21 cellular contexts compared by ENCODE assay signal in genomic region chr16:57012353-57012752, GRCh38. TPM values are rescaled to one million over a fixed set of nuclear protein-coding genes. Genes with fewer than 3 reads are reported as not detected.
DNase-seq lines count a peak whose midpoint lies in the region; ATAC-seq and TF ChIP-seq lines count a peak whose summit lies in the region.
"Had no signal": no experiment of that assay in that cellular context is flagged by ENCODE, and none has a peak within 500 bp of the region (broad histone marks: within the 10 kb centered on the region; RNA-seq: fewer than 3 reads in every experiment).

No MANE protein-coding gene starts in this region.

- TF ChIP-seq CTCF in foreskin fibroblast (IDR thresholded peaks at IDR 0.05; ENCODE audit: low read depth, low read length), result no peak

- no peaks in the 10 kb centered on the region for H3K36me3 ChIP-seq in H7 (replicated peaks; ENCODE audit: control insufficient read depth, insufficient read depth, low read length)
- H3K36me3 ChIP-seq: HAP-1, left ventricle myocardium inferior, upper lobe of right lung had no signal

- no peaks in the 10 kb centered on the region for H3K27me3 ChIP-seq in H7 (ENCODE audit: control insufficient read depth, insufficient read depth, low read length)
- H3K27me3 ChIP-seq: upper lobe of right lung had no signal

- no peak overlapping the region for H3K4me3 Mint-ChIP-seq in T-helper 1 cell treated with Interleukin-12 subunit alpha and Interleukin-12 subunit beta and Interleukin-4 antibody, amounts not matched to agents 30 μg/mL and 1 μg/mL, for 36 hours

- H3K4me3 ChIP-seq in H7 (ENCODE audit: insufficient read depth, low read depth, low read length) (no peak overlapping the region), foreskin fibroblast (ENCODE audit: low read depth in 1 of 2, low read length in 2 of 2) (no peak overlapping the region)
- H3K4me3 ChIP-seq: HAP-1, left ventricle myocardium inferior, skin epidermis, upper lobe of right lung had no signal

- H3K4me1 Mint-ChIP-seq in T-helper 1 cell treated with Interleukin-12 subunit alpha and Interleukin-12 subunit beta and Interleukin-4 antibody, amounts not matched to agents 30 μg/mL and 1 μg/mL, for 36 hours (ENCODE audit: low read depth), result peaks cover 54% of the 10 kb centered on the region

- H3K27me3 Mint-ChIP-seq in T-helper 1 cell treated with Interleukin-12 subunit alpha and Interleukin-12 subunit beta and Interleukin-4 antibody, amounts not matched to agents 30 μg/mL and 1 μg/mL, for 36 hours (ENCODE audit: low read depth), result no peaks in the 10 kb centered on the region

- no peaks in the 10 kb centered on the region for H3K9me3 Mint-ChIP-seq in T-helper 1 cell treated with Interleukin-12 subunit alpha and Interleukin-12 subunit beta and Interleukin-4 antibody, amounts not matched to agents 30 μg/mL and 1 μg/mL, for 36 hours
- H3K9me3 Mint-ChIP-seq in activated naive CD4-positive, alpha-beta T cell treated with anti-CD3 and anti-CD28 coated beads, Interleukin-2, amount 50 U/mL, for 72 hours, result no peaks in the 10 kb centered on the region

- DNase-seq in T-helper 1 cell (no peak), H7 (peak; percentile 30), mesenteric fat pad (ENCODE audit: low spot score) (peak; percentile 22), foreskin fibroblast (no peak)
- DNase-seq in activated naive CD4-positive, alpha-beta T cell treated with anti-CD3 and anti-CD28 coated beads, Interleukin-2, amount 50 U/mL, for 72 hours (ENCODE audit: low spot score in 2 of 2), result peak in 1 of 2 donors; percentile 25
- DNase-seq: 8988T; activated CD4-positive, alpha-beta T cell treated with anti-CD3 and anti-CD28 coated beads for 4 hours; caudate nucleus; DMS79 treated with DMSO at 0.1 percent for 48 hours; left ventricle myocardium inferior; RPMI8226; stimulated activated naive CD4-positive, alpha-beta T cell; upper lobe of right lung had no signal

- H3K36me3 Mint-ChIP-seq in T-helper 1 cell treated with Interleukin-12 subunit alpha and Interleukin-12 subunit beta and Interleukin-4 antibody, amounts not matched to agents 30 μg/mL and 1 μg/mL, for 36 hours (ENCODE audit: low read depth), result peaks cover 39% of the 10 kb centered on the region
- H3K36me3 Mint-ChIP-seq in activated naive CD4-positive, alpha-beta T cell treated with anti-CD3 and anti-CD28 coated beads, Interleukin-2, amount 50 U/mL, for 72 hours, result peaks cover 13 to 44% of the 10 kb centered on the region in 2 donors

- H3K27ac Mint-ChIP-seq in T-helper 1 cell treated with Interleukin-12 subunit alpha and Interleukin-12 subunit beta and Interleukin-4 antibody, amounts not matched to agents 30 μg/mL and 1 μg/mL, for 36 hours, result peak overlapping the region; percentile 35
- peak overlapping the region; percentile 30 to 89 for H3K27ac Mint-ChIP-seq in activated naive CD4-positive, alpha-beta T cell treated with anti-CD3 and anti-CD28 coated beads, Interleukin-2, amount 50 U/mL, for 72 hours

- ATAC-seq in activated naive CD4-positive, alpha-beta T cell treated with anti-CD3 and anti-CD28 coated beads, Interleukin-2, amount 50 U/mL, for 72 hours, result no peak
- no peak for ATAC-seq in HG03135 (IDR thresholded peaks at IDR 0.05; ENCODE audit: unreplicated experiment)
- no peak for ATAC-seq in HG03139 (IDR thresholded peaks at IDR 0.05; ENCODE audit: unreplicated experiment)
- ATAC-seq: HepG2, upper lobe of right lung had no signal

RNA-seq across cellular contexts. Expression of gene NLRC5, which starts 23.0 kb away (rescaled TPM):
- 0.80 and 0.85 TPM in 2 replicates for total RNA-seq in H7 (2014; rRNA removed; shearing (Covaris generic))
- 100 to 1,000 TPM; 231 to 254 TPM for total RNA-seq in activated naive CD4-positive, alpha-beta T cell treated with anti-CD3 and anti-CD28 coated beads, Interleukin-2, amount 50 U/mL, for 72 hours
- 63.9 TPM for total RNA-seq in mesenteric fat pad

RNA-seq across cellular contexts. Expression of gene CETP, which starts 50.6 kb away (rescaled TPM):
- total RNA-seq in H7 (2014; rRNA removed; shearing (Covaris generic)), result not detected in 2 replicates
- total RNA-seq in activated naive CD4-positive, alpha-beta T cell treated with anti-CD3 and anti-CD28 coated beads, Interleukin-2, amount 50 U/mL, for 72 hours, result not detected
- total RNA-seq in mesenteric fat pad, result 6.4 TPM
- total RNA-seq: fibroblast of villous mesenchyme; T-helper 2 cell treated with Interferon-gamma antibody and Interleukin-4, amounts not matched to agents 100 ng/mL and 5 ng/mL, for 36 hours had no signal

Comparison
In these comparisons a context has a peak if more than half of its experiments do, and no peak if none do; other contexts are left out.
1. DNase-seq: peak in H7 (single experiment) and mesenteric fat pad (single experiment); none in T-helper 1 cell (0 of 5) and foreskin fibroblast (0 of 2).
2. RNA of gene NLRC5, which starts 23.0 kb away (total RNA-seq): 231 to 254 TPM in activated naive CD4-positive, alpha-beta T cell treated with anti-CD3 and anti-CD28 coated beads, Interleukin-2, amount 50 U/mL, for 72 hours and 63.9 TPM in mesenteric fat pad (single experiment); 0.80 to 0.85 TPM in H7; every median in the first group is over 10 times any median in the second.